ENCODE assay signal across 23 cellular contexts in the genomic region with DNA sequence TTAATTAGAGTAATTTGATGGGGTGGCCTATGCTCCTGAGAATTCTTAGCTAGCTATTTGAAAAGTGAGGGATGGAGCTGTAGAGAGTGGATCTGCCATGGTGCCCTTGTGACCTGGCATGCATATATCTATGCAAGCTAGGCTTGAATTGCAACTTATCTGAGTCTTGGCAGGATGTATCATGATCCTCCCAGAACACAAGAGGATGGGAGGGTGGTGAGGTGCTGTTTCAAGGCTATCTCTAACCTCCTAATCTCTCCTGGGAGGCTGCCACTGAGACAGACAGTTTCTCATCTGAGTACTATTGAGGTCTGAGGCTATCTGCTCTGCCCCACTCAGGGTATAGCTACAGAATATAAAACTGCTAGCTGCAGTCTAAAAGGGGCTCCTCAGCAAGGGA.
"Had no signal": no experiment of that assay in that cellular context is flagged by ENCODE, and none has a peak within 500 bp of the region (broad histone marks: within the 10 kb centered on the region; RNA-seq: fewer than 3 reads in every experiment).

No MANE protein-coding gene starts in this region.

- H3K9me3 ChIP-seq: neutrophil, pancreas, right lobe of liver had no signal

- H3K27ac ChIP-seq: coronary artery, neutrophil, pancreas, right lobe of liver, stomach, tibial artery had no signal

- H3K4me3 ChIP-seq: coronary artery, lung, pancreas, right lobe of liver, stomach, tibial artery had no signal

- ATAC-seq: left colon, natural killer cell, pancreas, right lobe of liver had no signal

- H3K4me1 ChIP-seq: pancreas, right lobe of liver, stomach, tibial artery had no signal

- H3K27ac Mint-ChIP-seq: immature natural killer cell, memory B cell, natural killer cell, type B pancreatic cell had no signal

- H3K36me3 ChIP-seq: neutrophil, pancreas, right lobe of liver had no signal

- H3K4me1 Mint-ChIP-seq: immature natural killer cell, memory B cell, natural killer cell had no signal

- H3K4me3 Mint-ChIP-seq: immature natural killer cell, memory B cell, natural killer cell, type B pancreatic cell had no signal

- DNase-seq: effector memory CD4-positive, alpha-beta T cell; hypothalamus; immature natural killer cell; islet precursor cell; kidney glomerular epithelial cell; left colon; natural killer cell; pancreas; retina; right lobe of liver; small intestine; stimulated activated CD4-positive, alpha-beta T cell treated with anti-CD3 and anti-CD28 coated beads, Interleukin-12 subunit alpha, Interleukin-12 subunit beta, amount 100 ng/mL, for 4 hours; stimulated activated CD4-positive, alpha-beta T cell treated with anti-CD3 and anti-CD28 coated beads, Interleukin-1b, Interleukin-23, amount 100 ng/mL, for 48 hours; stimulated activated CD4-positive, alpha-beta T cell treated with anti-CD3 and anti-CD28 coated beads, Interleukin-4, amount 100 ng/mL, for 1 hour; stimulated activated CD8-positive, alpha-beta memory T cell treated with anti-CD3 and anti-CD28 coated beads, Interleukin-4, amount 100 ng/mL, for 48 hours; stimulated activated naive CD4-positive, alpha-beta T cell; stomach; tibial artery had no signal

- H3K27me3 ChIP-seq: neutrophil, pancreas, right lobe of liver, stomach, tibial artery had no signal

- H3K27me3 Mint-ChIP-seq: memory B cell, type B pancreatic cell had no signal
